ENCODE assay signal across 1 cellular context in genomic region chr20:49951160-49951559, GRCh38.
TF ChIP-seq lines count a peak whose summit lies in the region.

No MANE protein-coding gene starts in this region.

TF ChIP-seq in IMR-90, 13 proteins besides CTCF, POLR2A, EP300 and RAD21 (continued from another document):
- no peak for TF ChIP-seq ELK1 (IDR thresholded peaks at IDR 0.05; ENCODE audit: borderline replicate concordance, low read depth, low read length)
- TF ChIP-seq RCOR1 (IDR thresholded peaks at IDR 0.05; ENCODE audit: insufficient replicate concordance, low read length) = no peak
- TF ChIP-seq MAFK (IDR thresholded peaks at IDR 0.05; ENCODE audit: low read depth, low read length) = no peak
- no peak for TF ChIP-seq NFE2L2 (IDR thresholded peaks at IDR 0.05; ENCODE audit: low read depth, low read length)
- peak; percentile 72 for TF ChIP-seq CEBPB (IDR thresholded peaks at IDR 0.05; ENCODE audit: low read depth, low read length)
- TF ChIP-seq MXI1 (IDR thresholded peaks at IDR 0.05; ENCODE audit: borderline replicate concordance, low read depth, low read length) = no peak
- peak; percentile 43; the same call in 1 of the 2 replicates for TF ChIP-seq BHLHE40 (IDR thresholded peaks at IDR 0.05; ENCODE audit: low read depth, low read length)
- peak; percentile 96 for TF ChIP-seq FOS (IDR thresholded peaks at IDR 0.05; ENCODE audit: low read depth, low read length)
- no peak for TF ChIP-seq MAZ (IDR thresholded peaks at IDR 0.05; ENCODE audit: borderline replicate concordance, low read depth, low read length)
- no peak for TF ChIP-seq USF2 (IDR thresholded peaks at IDR 0.05; ENCODE audit: low read depth, low read length)
- TF ChIP-seq RFX5 (IDR thresholded peaks at IDR 0.05; ENCODE audit: low read depth, low read length) = no peak
- no peak for TF ChIP-seq CHD1 (IDR thresholded peaks at IDR 0.05; ENCODE audit: low read depth, low read length)
